ENCODE assay signal across 8 cellular contexts in the genomic region with DNA sequence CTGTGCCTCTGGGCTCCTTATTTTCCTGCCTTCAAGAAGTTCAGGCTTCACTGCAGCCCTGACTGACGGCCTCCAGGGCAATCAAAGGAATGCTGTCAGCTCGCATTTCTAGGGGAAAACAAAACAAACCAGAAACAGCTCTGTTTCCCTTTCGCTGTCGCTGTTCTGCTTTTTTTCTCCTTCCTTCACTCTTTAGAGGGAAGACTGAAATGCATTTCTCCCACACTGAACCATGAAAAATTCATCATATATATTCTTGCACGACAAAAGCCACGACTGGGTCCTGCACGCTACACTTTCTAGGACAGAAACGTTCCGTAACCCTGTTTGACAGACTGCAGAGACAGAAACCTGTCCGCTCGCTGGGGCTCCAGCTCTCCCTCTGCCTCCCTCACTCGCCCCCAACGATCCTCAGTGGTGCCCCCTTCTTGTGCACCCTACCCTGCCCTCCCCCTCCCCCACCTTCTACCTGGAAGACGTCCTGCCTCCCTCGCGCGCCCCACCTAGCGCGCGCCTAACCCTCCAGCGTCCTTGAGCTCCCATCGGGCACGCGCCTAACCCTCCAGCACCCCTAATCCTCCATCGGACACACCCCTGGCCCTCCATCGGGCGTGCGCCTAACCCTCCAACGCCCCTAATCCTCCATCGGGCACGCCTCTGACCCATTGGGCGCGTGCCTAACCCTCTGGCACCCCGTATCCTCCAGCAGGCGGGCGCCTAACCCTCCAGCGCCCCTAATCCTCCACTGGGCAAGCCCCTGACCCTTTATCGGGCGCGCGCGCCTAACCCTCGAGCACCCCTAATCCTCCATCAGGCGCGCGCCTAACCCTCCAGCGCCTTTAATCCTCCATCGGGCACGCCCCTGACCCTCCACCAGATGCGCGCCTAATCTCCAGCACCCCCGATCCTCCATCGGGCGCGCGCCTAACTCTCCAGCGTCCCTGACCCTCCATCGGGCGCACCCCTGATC. TPM values are rescaled to one million over a fixed set of nuclear protein-coding genes. Genes with fewer than 3 reads are reported as not detected.
A peak's percentile ranks its signal among the peaks of the same experiment; 100 is the strongest.
DNase-seq lines count a peak whose midpoint lies in the region; ATAC-seq and TF ChIP-seq lines count a peak whose summit lies in the region.

No MANE protein-coding gene starts in this region.

- peaks cover 8% of the 10 kb centered on the region for H3K4me1 Mint-ChIP-seq in activated CD8-positive, alpha-beta T cell treated with anti-CD3 and anti-CD28 coated beads for 36 hours (ENCODE audit: low read depth)

- peak overlapping the region; percentile 47 for H3K4me3 ChIP-seq in psoas muscle
- H3K4me3 ChIP-seq in aorta (ENCODE audit: low read length in 2 of 2): no peak overlapping the region
- H3K4me3 ChIP-seq in Karpas-422 (ENCODE audit: low read length): no peak overlapping the region

- no peak for TF ChIP-seq CTCF in activated CD8-positive, alpha-beta T cell treated with anti-CD3 and anti-CD28 coated beads for 36 hours (IDR thresholded peaks at IDR 0.05)
- no peak for TF ChIP-seq CTCF in psoas muscle (IDR thresholded peaks at IDR 0.05)

- DNase-seq in NCI-H748 (lab: John Stamatoyannopoulos, UW; ENCODE audit: unreplicated experiment): peak; percentile 43
- no peak for DNase-seq in NCI-H748 treated with DMSO at 0.1 percent for 48 hours (lab: John Stamatoyannopoulos, UW)
- peak; percentile 21 for DNase-seq in activated CD8-positive, alpha-beta T cell treated with anti-CD3 and anti-CD28 coated beads for 36 hours
- DNase-seq in head of caudate nucleus: peak in 41 of 42 donors; percentile 3 to 74 (median 39)
- DNase-seq in psoas muscle: peak in 1 of 2 donors; percentile 51
- DNase-seq in aorta: no peak
- DNase-seq in Karpas-422: no peak
- DNase-seq in NCI-H2029 (lab: John Stamatoyannopoulos, UW): no peak

- H3K9me3 Mint-ChIP-seq in activated CD8-positive, alpha-beta T cell treated with anti-CD3 and anti-CD28 coated beads for 36 hours: no peaks in the 10 kb centered on the region

- peak; percentile 45 for ATAC-seq in activated CD8-positive, alpha-beta T cell treated with anti-CD3 and anti-CD28 coated beads for 36 hours
- ATAC-seq in psoas muscle (no peak), aorta (ENCODE audit: low FRiP score) (no peak)

- no peak overlapping the region for H3K4me2 ChIP-seq in Karpas-422 (ENCODE audit: low read depth, low read length, poor library complexity, severe bottlenecking)

- intact Hi-C loops in activated CD8-positive, alpha-beta T cell treated with anti-CD3 and anti-CD28 coated beads for 36 hours (cut with micrococcal nuclease): no loop called here
- intact Hi-C loops in head of caudate nucleus (cut with DNase I) (no loop called here), psoas muscle (cut with DNase I) (no loop called here), aorta (cut with DNase I) (no loop called here)

- no peak overlapping the region for H2AFZ ChIP-seq in Karpas-422 (ENCODE audit: low read length)

- no peaks in the 10 kb centered on the region for H3K79me2 ChIP-seq in Karpas-422 (ENCODE audit: low read length)

- H3K27ac Mint-ChIP-seq in activated CD8-positive, alpha-beta T cell treated with anti-CD3 and anti-CD28 coated beads for 36 hours: no peak overlapping the region

- no peaks in the 10 kb centered on the region for H4K20me1 ChIP-seq in Karpas-422 (ENCODE audit: insufficient read depth, low read depth, low read length)

- H3K27ac ChIP-seq in psoas muscle (no peak overlapping the region), aorta (ENCODE audit: low read depth in 1 of 2, low read length in 2 of 2) (no peak overlapping the region), Karpas-422 (ENCODE audit: low read length) (no peak overlapping the region)

- no peaks in the 10 kb centered on the region for H3K36me3 Mint-ChIP-seq in activated CD8-positive, alpha-beta T cell treated with anti-CD3 and anti-CD28 coated beads for 36 hours (ENCODE audit: low read depth)

- H3K9me3 ChIP-seq in psoas muscle (no peaks in the 10 kb centered on the region), aorta (ENCODE audit: control insufficient read depth, low read length) (no peaks in the 10 kb centered on the region), Karpas-422 (ENCODE audit: low read length) (no peaks in the 10 kb centered on the region)

- H3K4me3 Mint-ChIP-seq in activated CD8-positive, alpha-beta T cell treated with anti-CD3 and anti-CD28 coated beads for 36 hours: peak overlapping the region; percentile 66

- WGBS in psoas muscle, 3 donors: 30 to 38% (median 30%) methylated on average over 59 of the region's 59 CpGs
- 33 to 38% methylated on average over 58 to 59 of the region's 59 CpGs for WGBS in aorta, 2 donors

- CTCF ChIA-PET in activated CD8-positive, alpha-beta T cell treated with anti-CD3 and anti-CD28 coated beads for 36 hours (lab: Charles Lee): no interaction called here

- H3K4me1 ChIP-seq in psoas muscle (no peaks in the 10 kb centered on the region), aorta (ENCODE audit: control insufficient read depth in 1 of 2, insufficient read depth in 2 of 2, low read length in 2 of 2) (no peaks in the 10 kb centered on the region), Karpas-422 (ENCODE audit: low read length) (no peaks in the 10 kb centered on the region; the same call in 1 of the 2 replicates)

- H3K27me3 Mint-ChIP-seq in activated CD8-positive, alpha-beta T cell treated with anti-CD3 and anti-CD28 coated beads for 36 hours: peaks cover 7% of the 10 kb centered on the region

- POLR2A ChIA-PET in activated CD8-positive, alpha-beta T cell treated with anti-CD3 and anti-CD28 coated beads for 36 hours (lab: Charles Lee): no interaction called here

- H3K9ac ChIP-seq in Karpas-422 (ENCODE audit: low read length): no peak overlapping the region

- no peaks in the 10 kb centered on the region for H3K36me3 ChIP-seq in psoas muscle (ENCODE audit: insufficient read depth in 1 of 2, low read depth in 1 of 2)
- no peaks in the 10 kb centered on the region for H3K36me3 ChIP-seq in aorta (ENCODE audit: control insufficient read depth in 1 of 2, insufficient read depth in 2 of 2, low read length in 1 of 2)
- no peaks in the 10 kb centered on the region for H3K36me3 ChIP-seq in Karpas-422 (ENCODE audit: insufficient read depth, low read length)

- peaks cover 0 to 27% (median 3%) of the 10 kb centered on the region in 3 donors for H3K27me3 ChIP-seq in psoas muscle (ENCODE audit: insufficient read depth in 3 of 3, low read length in 2 of 3)
- peaks cover 0 to 2% of the 10 kb centered on the region in 2 donors for H3K27me3 ChIP-seq in aorta (ENCODE audit: control insufficient read depth in 1 of 2, insufficient read depth in 2 of 2, low read length in 1 of 2)
- no peaks in the 10 kb centered on the region for H3K27me3 ChIP-seq in Karpas-422 (ENCODE audit: low read length)

- no peaks in the 10 kb centered on the region for H3K9me2 ChIP-seq in Karpas-422 (replicated peaks; ENCODE audit: insufficient read depth, low read length)

RNA-seq across cellular contexts. Expression of a gene that starts 37.1 kb away (rescaled TPM):
- total RNA-seq in activated CD8-positive, alpha-beta T cell treated with anti-CD3 and anti-CD28 coated beads for 36 hours: under 1 TPM in 1 of 2 experiments, not detected in 1; 0.78 TPM
- total RNA-seq in psoas muscle: not detected
- under 1 TPM in 1 of 3 donors, not detected in 2; 0.01 TPM for polyA plus RNA-seq in psoas muscle
- not detected for total RNA-seq in aorta
- 1 to 10 TPM in 1 of 2 donors, not detected in 1; 1.2 TPM for polyA plus RNA-seq in aorta
- not detected in 2 replicates for total RNA-seq in Karpas-422 (2014; rRNA removed; shearing (Covaris generic); ENCODE audit: low replicate concordance)

Comparison
In these comparisons a context has a peak if more than half of its experiments do, and no peak if none do; other contexts are left out.
1. DNase-seq: peak in NCI-H748 (single experiment), activated CD8-positive, alpha-beta T cell treated with anti-CD3 and anti-CD28 coated beads for 36 hours (single experiment) and head of caudate nucleus (41 of 42); none in NCI-H748 treated with DMSO at 0.1 percent for 48 hours (single experiment), aorta (0 of 2), Karpas-422 (single experiment) and NCI-H2029 (single experiment).